Comparison of ENCODE assay signal across 3 cellular contexts in the genomic region with DNA sequence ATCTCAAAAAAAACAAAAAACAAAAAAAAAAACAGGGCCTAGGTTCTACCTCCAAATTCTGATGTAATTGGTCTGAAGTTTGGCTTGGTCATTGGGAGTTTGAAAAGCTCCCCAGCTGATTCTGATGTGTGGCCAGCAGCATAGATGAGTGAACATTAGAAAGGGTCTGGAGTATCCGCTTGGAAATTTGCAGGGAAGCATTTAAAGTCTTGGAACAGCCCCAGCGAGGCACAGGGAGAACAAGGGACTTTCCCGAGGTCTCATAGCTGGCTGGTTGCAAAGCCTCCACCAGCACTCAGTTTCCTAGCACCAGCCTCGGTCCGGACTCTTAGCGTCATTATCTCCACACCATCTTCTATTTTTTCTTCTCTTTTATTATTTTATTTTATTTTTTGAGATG.
"Had no signal": no experiment of that assay in that cellular context is flagged by ENCODE, and none has a peak within 500 bp of the region (broad histone marks: within the 10 kb centered on the region; RNA-seq: fewer than 3 reads in every experiment).

No MANE protein-coding gene starts in this region.

- H3K4me2 ChIP-seq: GM23338 had no signal

- ATAC-seq: GM23338 had no signal

- DNase-seq: H9, HCEC 1CT had no signal

- H2AFZ ChIP-seq: GM23338 had no signal

- H3K4me3 ChIP-seq: GM23338 had no signal
